Comparison of ENCODE assay signal across 8 cellular contexts in the genomic region with DNA sequence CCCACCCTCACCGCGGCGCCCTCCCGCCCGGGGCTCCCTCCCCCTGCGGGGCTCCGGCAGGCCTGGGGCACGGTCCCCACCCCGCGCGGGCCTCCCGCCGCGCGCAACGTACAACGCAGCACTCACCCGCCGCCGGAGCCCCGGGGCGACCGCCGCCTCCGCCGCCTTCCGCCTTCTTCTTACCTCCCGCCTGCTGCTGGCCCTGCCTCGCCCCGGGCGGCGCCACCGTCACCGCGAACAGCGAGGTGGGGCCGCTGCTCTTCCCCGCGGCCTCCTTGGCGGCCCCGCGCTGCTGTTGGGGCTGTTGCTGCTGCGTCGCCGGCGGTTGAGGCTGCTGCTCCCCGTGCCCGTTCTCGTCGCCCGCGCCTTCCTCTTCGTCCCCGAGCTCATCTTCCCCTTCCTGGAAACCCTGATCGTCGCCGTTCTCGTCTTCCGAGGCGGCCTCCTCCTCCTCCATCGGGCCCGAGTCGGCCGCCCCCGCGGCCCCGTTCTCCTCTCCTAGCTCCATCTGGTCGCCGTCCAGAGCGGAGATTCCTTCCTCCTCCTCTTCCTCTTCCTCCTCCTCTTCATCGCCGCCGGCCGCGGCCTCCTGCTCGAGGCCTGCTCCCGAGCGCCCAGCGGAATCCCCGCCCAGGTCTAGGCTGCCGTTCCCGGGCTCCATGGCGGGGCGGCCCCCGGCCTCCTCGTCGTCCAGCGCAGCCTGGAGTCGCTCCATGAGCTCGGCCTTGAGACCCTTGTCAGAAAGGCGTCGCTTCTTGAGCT. TPM values are rescaled to one million over a fixed set of nuclear protein-coding genes. Genes with fewer than 3 reads are reported as not detected.
DNase-seq lines count a peak whose midpoint lies in the region; ATAC-seq, FAIRE-seq and TF ChIP-seq lines count a peak whose summit lies in the region.

No MANE protein-coding gene starts in this region.

- H3K4me1 ChIP-seq in A549 (peaks cover 44% of the 10 kb centered on the region), right atrium auricular region (peaks cover 0 to 49% of the 10 kb centered on the region in 2 donors), skeletal muscle satellite cell (ENCODE audit: control insufficient read depth, insufficient read depth, low read length) (peaks cover 28% of the 10 kb centered on the region)

- H3K4me3 ChIP-seq in A549, result peak overlapping the region; percentile 100
- H3K4me3 ChIP-seq in HL-60 (replicated peaks; ENCODE audit: insufficient read depth, low read length), result peak overlapping the region; percentile 67
- H3K4me3 ChIP-seq in right atrium auricular region, result peak overlapping the region; percentile 90 to 99
- H3K4me3 ChIP-seq in skeletal muscle satellite cell (ENCODE audit: low read length), result peak overlapping the region; percentile 100

- TF ChIP-seq CTCF in A549 (IDR thresholded peaks at IDR 0.05) (no peak), HL-60 (IDR thresholded peaks at IDR 0.05; ENCODE audit: insufficient read depth, low read length) (no peak), right atrium auricular region (IDR thresholded peaks at IDR 0.05) (no peak)

- H3K9me3 ChIP-seq in A549 (no peaks in the 10 kb centered on the region), right atrium auricular region (no peaks in the 10 kb centered on the region), skeletal muscle satellite cell (replicated peaks; ENCODE audit: low read length) (no peaks in the 10 kb centered on the region)

- DNase-seq in A549 (ENCODE audit: low read depth in 1 of 2, low spot score in 1 of 2) (no peak), HL-60 (ENCODE audit: low read depth in 1 of 2, low spot score in 1 of 2) (peak in 1 of 2 experiments; percentile 12), right atrium auricular region (ENCODE audit: low spot score) (no peak), Kasumi-1 (lab: John Stamatoyannopoulos, UW) (no peak)
- peak in 3 of 4 experiments; percentile 21 to 59 (median 48) for DNase-seq in activated naive CD4-positive, alpha-beta T cell (lab: John Stamatoyannopoulos, UW)
- DNase-seq in central memory CD4-positive, alpha-beta T cell, result no peak

- H3K9ac ChIP-seq in skeletal muscle satellite cell (ENCODE audit: low read depth, low read length), result peak overlapping the region; percentile 100

- H3K27me3 ChIP-seq in HL-60 (ENCODE audit: insufficient read depth, poor library complexity, severe bottlenecking) (no peaks in the 10 kb centered on the region), right atrium auricular region (no peaks in the 10 kb centered on the region), skeletal muscle satellite cell (ENCODE audit: control insufficient read depth, insufficient read depth, low read length) (no peaks in the 10 kb centered on the region)

- H3K4me2 ChIP-seq in A549 (peak overlapping the region; percentile 47), skeletal muscle satellite cell (ENCODE audit: low read length) (peak overlapping the region; percentile 77)

- no peak for FAIRE-seq in A549 (lab: Jason Lieb, UNC)

- CTCF ChIA-PET in A549 (lab: Yijun Ruan, JAX), result interaction anchor here (0.9 to 3.9 kb wide), 8 partner anchors 23 to 178 kb away, joined by 3 to 28 read pairs (median 4); partner anchors contain the start of gene COX20

- H3K36me3 ChIP-seq in right atrium auricular region, result peaks cover 39% of the 10 kb centered on the region
- H3K36me3 ChIP-seq in skeletal muscle satellite cell (ENCODE audit: insufficient read depth, low read length), result peaks cover 46% of the 10 kb centered on the region

- POLR2A ChIA-PET in A549 (lab: Yijun Ruan, JAX), result interaction anchor here (0.5 to 5.5 kb wide), 9 partner anchors 18 to 179 kb away, joined by 3 to 102 read pairs (median 9); partner anchors contain the start of gene COX20

- TF ChIP-seq RAD21 in A549 (conservative IDR thresholded peaks at IDR 0.05 in 1 of 2, IDR thresholded peaks at IDR 0.05 in 1 of 2), result no peak

- ATAC-seq in A549, result peak; percentile 39 to 50
- peak; percentile 25 for ATAC-seq in GM19455 (IDR thresholded peaks at IDR 0.05; ENCODE audit: unreplicated experiment)

- no peak for TF ChIP-seq EP300 in A549 (IDR thresholded peaks at IDR 0.05)

- no peak for TF ChIP-seq POLR2A in A549 (IDR thresholded peaks at IDR 0.05; ENCODE audit: low read length)

- H3K27ac ChIP-seq in A549 (peak overlapping the region; percentile 96 to 100), HL-60 (replicated peaks) (peak overlapping the region; percentile 98), right atrium auricular region (peak overlapping the region; percentile 100)

- WGBS in A549 (ENCODE audit: missing lambda C conversion rate), result under 1% methylated on average over 68 of the region's 92 CpGs

TF ChIP-seq in A549, 52 proteins besides CTCF, POLR2A, EP300 and RAD21:
- TF ChIP-seq HDAC2 (IDR thresholded peaks at IDR 0.05), result no peak
- TF ChIP-seq, protein P1, sequence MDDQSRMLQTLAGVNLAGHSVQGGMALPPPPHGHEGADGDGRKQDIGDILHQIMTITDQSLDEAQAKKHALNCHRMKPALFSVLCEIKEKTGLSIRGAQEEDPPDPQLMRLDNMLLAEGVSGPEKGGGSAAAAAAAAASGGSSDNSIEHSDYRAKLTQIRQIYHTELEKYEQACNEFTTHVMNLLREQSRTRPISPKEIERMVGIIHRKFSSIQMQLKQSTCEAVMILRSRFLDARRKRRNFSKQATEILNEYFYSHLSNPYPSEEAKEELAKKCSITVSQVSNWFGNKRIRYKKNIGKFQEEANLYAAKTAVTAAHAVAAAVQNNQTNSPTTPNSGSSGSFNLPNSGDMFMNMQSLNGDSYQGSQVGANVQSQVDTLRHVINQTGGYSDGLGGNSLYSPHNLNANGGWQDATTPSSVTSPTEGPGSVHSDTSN (IDR thresholded peaks at IDR 0.05), result 0 out of 2 replicates have a peak, but pooled peaks have one; percentile 7
- TF ChIP-seq ESRRA (IDR thresholded peaks at IDR 0.05; ENCODE audit: borderline replicate concordance, low read length), result no peak
- TF ChIP-seq PHF8 (IDR thresholded peaks at IDR 0.05; ENCODE audit: borderline replicate concordance, low read depth), result peak; percentile 34; the same call in 1 of the 2 replicates
- TF ChIP-seq RNF2 (IDR thresholded peaks at IDR 0.05; ENCODE audit: borderline replicate concordance, low read depth), result no peak
- no peak for TF ChIP-seq RFX5 (IDR thresholded peaks at IDR 0.05)
- TF ChIP-seq, protein P2, sequence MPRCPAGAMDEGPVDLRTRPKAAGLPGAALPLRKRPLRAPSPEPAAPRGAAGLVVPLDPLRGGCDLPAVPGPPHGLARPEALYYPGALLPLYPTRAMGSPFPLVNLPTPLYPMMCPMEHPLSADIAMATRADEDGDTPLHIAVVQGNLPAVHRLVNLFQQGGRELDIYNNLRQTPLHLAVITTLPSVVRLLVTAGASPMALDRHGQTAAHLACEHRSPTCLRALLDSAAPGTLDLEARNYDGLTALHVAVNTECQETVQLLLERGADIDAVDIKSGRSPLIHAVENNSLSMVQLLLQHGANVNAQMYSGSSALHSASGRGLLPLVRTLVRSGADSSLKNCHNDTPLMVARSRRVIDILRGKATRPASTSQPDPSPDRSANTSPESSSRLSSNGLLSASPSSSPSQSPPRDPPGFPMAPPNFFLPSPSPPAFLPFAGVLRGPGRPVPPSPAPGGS (IDR thresholded peaks at IDR 0.05), result peak; percentile 13; the same call in 1 of the 3 replicates
- no peak for TF ChIP-seq ZNF302 (CRISPR knock-in tag; IDR thresholded peaks at IDR 0.05)

RNA-seq across cellular contexts. Expression of gene HNRNPU, which starts 0.7 kb away (rescaled TPM):
- polyA plus RNA-seq in A549 (2011; rRNA removed) (345 and 529 TPM in 2 replicates), A549 (2017; fragmentation: RNase III; extraction: RNeasy Plus Mini Kit Qiagen cat#74134 plus additional on column Dnase treatment) (449 to 465 TPM (median 455 TPM) in 3 replicates)
- 132 and 167 TPM in 2 replicates for polyA plus RNA-seq in A549 (2012; cell fraction: cytosol; rRNA removed)
- polyA plus RNA-seq in A549 (2012; cell fraction: nucleus; rRNA removed), result 136 and 185 TPM in 2 replicates
- polyA minus RNA-seq in A549 (2011; rRNA and poly(A)+ RNA removed), result 330 and 400 TPM in 2 replicates
- 100 to 1,000 TPM; 175 to 206 TPM for total RNA-seq in right atrium auricular region
- 217 and 250 TPM in 2 replicates for total RNA-seq in skeletal muscle satellite cell (2012; rRNA removed)

RNA-seq across cellular contexts. Expression of gene COX20, which starts 28.2 kb away (rescaled TPM):
- polyA plus RNA-seq in A549 (2011; rRNA removed) (28.1 and 65.4 TPM in 2 replicates), A549 (2017; fragmentation: RNase III; extraction: RNeasy Plus Mini Kit Qiagen cat#74134 plus additional on column Dnase treatment) (64.4 to 78.2 TPM (median 74.6 TPM) in 3 replicates)
- 12.6 and 14.4 TPM in 2 replicates for polyA plus RNA-seq in A549 (2012; cell fraction: cytosol; rRNA removed)
- 3.5 and 6.2 TPM in 2 replicates for polyA plus RNA-seq in A549 (2012; cell fraction: nucleus; rRNA removed)
- 6.1 and 6.7 TPM in 2 replicates for polyA minus RNA-seq in A549 (2011; rRNA and poly(A)+ RNA removed)
- 10 to 100 TPM; 57.3 to 64.7 TPM for total RNA-seq in right atrium auricular region
- total RNA-seq in skeletal muscle satellite cell (2012; rRNA removed), result 31.4 and 41.9 TPM in 2 replicates

Comparison
In these comparisons a context has a peak if more than half of its experiments do, and no peak if none do; other contexts are left out.
1. DNase-seq: peak in activated naive CD4-positive, alpha-beta T cell (3 of 4); none in A549 (0 of 2), right atrium auricular region (single experiment), central memory CD4-positive, alpha-beta T cell (single experiment) and Kasumi-1 (0 of 2).
2. Peak in every context shown above with its lines, with median percentiles within 50 percentile points of each other: H3K27ac ChIP-seq and H3K4me3 ChIP-seq.